ENCODE assay signal across 28 cellular contexts in genomic region chr20:25537890-25538289, GRCh38.
"Had no signal": no experiment of that assay in that cellular context is flagged by ENCODE, and none has a peak within 500 bp of the region (broad histone marks: within the 10 kb centered on the region; RNA-seq: fewer than 3 reads in every experiment).

No MANE protein-coding gene starts in this region.

- ATAC-seq: activated CD4-positive, CD25-positive, alpha-beta regulatory T cell treated with anti-CD3 and anti-CD28 coated beads, Interleukin-2, amount 50 U/mL, for 24 hours; activated CD8-positive, alpha-beta T cell treated with anti-CD3 and anti-CD28 coated beads for 36 hours; activated T-cell treated with anti-CD3 and anti-CD28 coated beads, Interleukin-2, amount 50 U/mL, for 4 hours; activated T-helper 17 cell treated with anti-CD3 and anti-CD28 coated beads, Interleukin-2, amount 50 U/mL, for 72 hours; esophagus mucosa; T-helper 17 cell had no signal

- H3K9me3 Mint-ChIP-seq: activated B cell treated with CpG ODN at 0.5 μM for 24 hours; activated CD8-positive, alpha-beta T cell treated with anti-CD3 and anti-CD28 coated beads for 36 hours; activated T-cell treated with anti-CD3 and anti-CD28 coated beads, Interleukin-2, amount 50 U/mL, for 4 hours; activated T-helper 17 cell treated with anti-CD3 and anti-CD28 coated beads, Interleukin-2, amount 50 U/mL, for 72 hours; endodermal cell; T-helper 2 cell treated with Interferon-gamma antibody and Interleukin-4, amounts not matched to agents 5 μg/mL and 100 μg/mL, for 36 hours had no signal

- H3K4me1 ChIP-seq: colonic mucosa had no signal

- H3K27me3 ChIP-seq: brain microvascular endothelial cell, colonic mucosa had no signal

- H3K27ac ChIP-seq: brain microvascular endothelial cell, colonic mucosa, WERI-Rb-1 had no signal

- H3K27ac Mint-ChIP-seq: activated B cell treated with CpG ODN at 0.5 μM for 24 hours; activated CD8-positive, alpha-beta T cell treated with anti-CD3 and anti-CD28 coated beads for 36 hours; activated naive CD8-positive, alpha-beta T cell; activated T-helper 17 cell treated with anti-CD3 and anti-CD28 coated beads, Interleukin-2, amount 50 U/mL, for 72 hours; T-helper 17 cell; T-helper 2 cell treated with Interferon-gamma antibody and Interleukin-4, amounts not matched to agents 5 μg/mL and 100 μg/mL, for 36 hours had no signal

- H3K36me3 ChIP-seq: brain microvascular endothelial cell, colonic mucosa had no signal

- DNase-seq: activated B cell treated with CpG ODN at 0.5 μM for 24 hours; activated CD4-positive, alpha-beta T cell treated with anti-CD3 and anti-CD28 coated beads for 48 hours; activated CD4-positive, alpha-beta T cell treated with anti-CD3 and anti-CD28 coated beads, Interleukin-2, amount 50 U/mL, for 1 hour; activated CD4-positive, alpha-beta T cell treated with anti-CD3 and anti-CD28 coated beads, Interleukin-2, amount 50 U/mL, for 48 hours; activated CD8-positive, alpha-beta memory T cell treated with anti-CD3 and anti-CD28 coated beads for 24 hours; activated CD8-positive, alpha-beta T cell treated with anti-CD3 and anti-CD28 coated beads for 36 hours; activated effector memory CD4-positive, alpha-beta T cell treated with Interleukin-2 at 50 U/mL for 16 hours; activated gamma-delta T cell treated with Interleukin-2 at 50 U/mL for 16 hours; activated naive CD4-positive, alpha-beta T cell treated with anti-CD3 and anti-CD28 coated beads, Interleukin-2, amount 50 U/mL, for 16 hours; activated naive CD4-positive, alpha-beta T cell treated with Interleukin-2 at 50 U/mL for 16 hours; activated T-cell treated with anti-CD3 and anti-CD28 coated beads, Interleukin-2, amount 50 U/mL, for 4 hours; amniotic stem cell; anterior cingulate cortex; brain microvascular endothelial cell; cerebellar nuclear complex; colonic mucosa; effector CD8-positive, alpha-beta T cell; endodermal cell; foreskin fibroblast; T-helper 1 cell; T-helper 17 cell; T1000; WERI-Rb-1 had no signal

- H3K9me3 ChIP-seq: colonic mucosa had no signal

- H3K4me3 ChIP-seq: colonic mucosa had no signal

- H3K27me3 Mint-ChIP-seq: activated B cell treated with CpG ODN at 0.5 μM for 24 hours; activated CD8-positive, alpha-beta T cell treated with anti-CD3 and anti-CD28 coated beads for 36 hours; activated naive CD8-positive, alpha-beta T cell; activated T-helper 17 cell treated with anti-CD3 and anti-CD28 coated beads, Interleukin-2, amount 50 U/mL, for 72 hours; T-helper 17 cell had no signal

- H3K4me3 Mint-ChIP-seq: activated B cell treated with CpG ODN at 0.5 μM for 24 hours; activated CD8-positive, alpha-beta T cell treated with anti-CD3 and anti-CD28 coated beads for 36 hours; activated naive CD8-positive, alpha-beta T cell; activated T-cell treated with anti-CD3 and anti-CD28 coated beads, Interleukin-2, amount 50 U/mL, for 4 hours; activated T-helper 17 cell treated with anti-CD3 and anti-CD28 coated beads, Interleukin-2, amount 50 U/mL, for 72 hours; endodermal cell; T-helper 17 cell; T-helper 2 cell treated with Interferon-gamma antibody and Interleukin-4, amounts not matched to agents 5 μg/mL and 100 μg/mL, for 36 hours had no signal

- H3K4me1 Mint-ChIP-seq: activated T-helper 17 cell treated with anti-CD3 and anti-CD28 coated beads, Interleukin-2, amount 50 U/mL, for 72 hours had no signal

- H3K36me3 Mint-ChIP-seq: activated naive CD8-positive, alpha-beta T cell had no signal
